ENCODE assay signal across 8 cellular contexts in the genomic region with DNA sequence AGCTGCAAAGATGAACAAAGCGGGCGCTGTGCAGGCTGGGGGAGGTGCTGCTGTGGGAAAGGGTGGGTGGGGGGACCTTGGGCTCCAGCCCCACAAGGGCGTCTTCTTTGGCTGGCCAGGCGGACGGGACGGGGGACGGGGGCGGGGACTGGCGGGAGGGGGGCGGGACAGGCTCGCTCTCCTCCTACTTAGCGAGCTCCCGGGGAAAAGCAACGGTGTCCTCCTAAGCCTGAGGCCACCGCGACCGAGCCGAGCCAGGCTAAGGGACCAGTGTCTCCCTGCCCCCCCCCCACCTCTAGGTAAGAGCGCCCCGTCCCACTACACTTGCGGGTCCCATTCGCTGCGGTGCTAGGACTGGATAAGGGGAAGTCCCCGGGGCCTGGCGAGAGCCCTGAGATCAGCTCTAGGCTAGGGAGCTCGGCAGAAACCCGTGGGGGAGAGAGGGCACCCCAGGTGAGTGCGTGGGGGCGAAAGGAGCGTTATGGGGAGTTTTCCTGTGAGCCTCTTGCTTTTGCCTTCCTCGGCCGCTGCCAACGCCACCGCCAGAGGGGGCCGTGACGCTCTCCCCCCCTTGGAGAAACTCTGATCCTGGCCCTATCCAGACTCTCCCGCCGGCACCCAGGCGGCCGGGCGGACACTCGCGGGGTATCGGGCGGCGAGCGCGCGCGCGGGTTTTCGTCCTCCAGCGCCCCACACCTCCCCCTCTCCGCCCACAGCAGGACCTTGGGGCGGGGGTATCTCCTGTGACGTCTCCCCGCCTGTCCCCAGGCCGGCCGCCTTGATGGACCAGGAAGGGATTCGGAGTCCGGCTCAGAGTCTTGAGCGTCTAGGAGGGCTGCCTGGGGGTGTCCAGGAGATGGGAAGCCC. TPM values are rescaled to one million over a fixed set of nuclear protein-coding genes. Genes with fewer than 3 reads are reported as not detected.
DNase-seq lines count a peak whose midpoint lies in the region; ATAC-seq, FAIRE-seq and TF ChIP-seq lines count a peak whose summit lies in the region.

Gene PHLDB1, plus strand, starts transcription at position 215 of the 867 bp plus-strand sequence. CDS start 6,222 bp downstream, outside the sequence.

- RAD21 ChIA-PET in GM12878 (lab: Charles Lee; ENCODE audit: unreplicated experiment), result interaction anchor here (1.2 kb wide), 1 partner anchor 13 kb away, joined by 4 read pairs; no protein-coding TSS in a partner anchor

- in situ Hi-C loops in IMR-90 (cut with MboI; ENCODE audit: low sequenced_read_pairs), result no loop called here
- in situ Hi-C loops in GM12878 (cut with MboI), result no loop called here

- SMC1A ChIA-PET in GM12878 (lab: Charles Lee; ENCODE audit: uncharacterized antibody, unreplicated experiment), result interaction anchor here (1.6 kb wide), 1 partner anchor 16 kb away, joined by 5 read pairs; no protein-coding TSS in a partner anchor

- FAIRE-seq in GM12878 (lab: Jason Lieb, UNC), result no peak

- H2BK5ac ChIP-seq in IMR-90 (ENCODE audit: low read depth, low read length, poor library complexity, severe bottlenecking), result peak within 1 kb of the TSS; percentile 98

- dilution Hi-C loops in IMR-90 (cut with HindIII; ENCODE audit: low sequenced_read_pairs, unreplicated experiment), result no loop called here

- WGBS in IMR-90 (ENCODE audit: extremely low coverage in 2 of 2, insufficient read length in 1 of 2), 2 experiments, result 0% methylated on average over 11 of the region's 62 CpGs; no CpG with 5 or more reads in 1 of the 2 experiments
- under 1% methylated on average over 42 of the region's 62 CpGs for WGBS in GM12878 (ENCODE audit: insufficient coverage, insufficient replicate concordance, low lambda C conversion rate, missing lambda C conversion rate)

- H3K9me3 ChIP-seq in CD8-positive, alpha-beta memory T cell (ENCODE audit: low read length), result no peaks in the 10 kb centered on the region
- H3K9me3 ChIP-seq in IMR-90 (ENCODE audit: control insufficient read depth, insufficient read depth, low read length) (no peaks in the 10 kb centered on the region), GM12878 (replicated peaks; ENCODE audit: control insufficient read depth, insufficient read depth, low read length) (no peaks in the 10 kb centered on the region)

- no peaks in the 10 kb centered on the region for H3K36me3 ChIP-seq in CD8-positive, alpha-beta memory T cell (ENCODE audit: insufficient read depth, low read length)
- H3K36me3 ChIP-seq in IMR-90 (ENCODE audit: control insufficient read depth, insufficient read depth, low read length) (peaks cover 3% of the 10 kb centered on the region; the same call in 1 of the 2 replicates), GM12878 (ENCODE audit: control insufficient read depth in 2 of 2, insufficient read depth in 2 of 2, low read length in 1 of 2) (no peaks in the 10 kb centered on the region; a peak in 1 of 4 replicates)

- intact Hi-C loops in IMR-90 (cut with micrococcal nuclease) (loop anchor here (1.0 to 5.0 kb wide), 2 partner anchors 11 to 50 kb away; no protein-coding TSS in a partner anchor), GM12878 (cut with micrococcal nuclease; ENCODE audit: unreplicated experiment) (no loop called here)

- peak; percentile 27 to 70 (median 50) for DNase-seq in CD8-positive, alpha-beta memory T cell
- DNase-seq in IMR-90 (peak; percentile 67), GM12878 (ENCODE audit: low read depth, low spot score) (no peak), hepatic stellate cell (ENCODE audit: low spot score) (peak; percentile 81), progenitor cell of endocrine pancreas (ENCODE audit: low spot score, unreplicated experiment) (peak; percentile 40)
- DNase-seq in T-helper 2 cell treated with Interferon-gamma antibody and Interleukin-4, amounts not matched to agents 5 μg/mL and 100 μg/mL, for 36 hours (ENCODE audit: low spot score), result peak; percentile 30

- BruUV-seq in IMR-90 (replicated peaks; lab: Mats Ljungman, UMichigan) (no TSS peak), GM12878 (replicated peaks; lab: Mats Ljungman, UMichigan) (no TSS peak)

- peak within 1 kb of the TSS; percentile 59 for H2BK120ac ChIP-seq in IMR-90 (ENCODE audit: low read depth, low read length)

- H3K4me1 Mint-ChIP-seq in CD8-positive, alpha-beta memory T cell, result peaks cover 21 to 28% (median 23%) of the 10 kb centered on the region in 3 donors
- peaks cover 19% of the 10 kb centered on the region for H3K4me1 Mint-ChIP-seq in T-helper 2 cell treated with Interferon-gamma antibody and Interleukin-4, amounts not matched to agents 5 μg/mL and 100 μg/mL, for 36 hours (ENCODE audit: low read depth)
- peaks cover 43% of the 10 kb centered on the region for H3K4me1 Mint-ChIP-seq in progenitor cell of endocrine pancreas (ENCODE audit: low read depth)

- peak within 1 kb of the TSS; percentile 94 for H3K23ac ChIP-seq in IMR-90 (ENCODE audit: low read depth, low read length)

- peak; percentile 88 for TF ChIP-seq POLR2A in IMR-90 (IDR thresholded peaks at IDR 0.05; ENCODE audit: low read depth, low read length)
- no peak for TF ChIP-seq POLR2A in GM12878 (IDR thresholded peaks at IDR 0.05; ENCODE audit: low read depth, low read length)

- H3K4ac ChIP-seq in IMR-90 (ENCODE audit: low read depth, low read length), result peak within 1 kb of the TSS; percentile 91

- peak within 1 kb of the TSS; percentile 54 to 98 (median 92) for H3K27ac Mint-ChIP-seq in CD8-positive, alpha-beta memory T cell
- H3K27ac Mint-ChIP-seq in T-helper 2 cell treated with Interferon-gamma antibody and Interleukin-4, amounts not matched to agents 5 μg/mL and 100 μg/mL, for 36 hours, result no peak within 1 kb of the TSS
- H3K27ac Mint-ChIP-seq in progenitor cell of endocrine pancreas, result peak within 1 kb of the TSS; percentile 63

- H3K36me3 Mint-ChIP-seq in CD8-positive, alpha-beta memory T cell, result peaks cover 0 to 7% (median 2%) of the 10 kb centered on the region in 3 donors
- peaks cover 4% of the 10 kb centered on the region for H3K36me3 Mint-ChIP-seq in T-helper 2 cell treated with Interferon-gamma antibody and Interleukin-4, amounts not matched to agents 5 μg/mL and 100 μg/mL, for 36 hours (ENCODE audit: low read depth)
- peaks cover 4% of the 10 kb centered on the region for H3K36me3 Mint-ChIP-seq in progenitor cell of endocrine pancreas (ENCODE audit: insufficient read depth)

- peak within 1 kb of the TSS; percentile 72; the same call in 1 of the 3 replicates for H2BK15ac ChIP-seq in IMR-90 (ENCODE audit: low read depth, low read length)

- H3K18ac ChIP-seq in IMR-90 (ENCODE audit: low read depth, low read length), result peak within 1 kb of the TSS; percentile 83

- H3K27ac ChIP-seq in CD8-positive, alpha-beta memory T cell (ENCODE audit: low read depth, low read length), result peak within 1 kb of the TSS; percentile 69
- peak within 1 kb of the TSS; percentile 90 for H3K27ac ChIP-seq in IMR-90 (ENCODE audit: insufficient read depth, low read length)
- H3K27ac ChIP-seq in GM12878 (ENCODE audit: control insufficient read depth, insufficient read depth), result no peak within 1 kb of the TSS

- peak within 1 kb of the TSS; percentile 97 for H2AK9ac ChIP-seq in IMR-90 (replicated peaks; ENCODE audit: low read depth, low read length, poor library complexity)

- H3K27me3 ChIP-seq in CD8-positive, alpha-beta memory T cell (ENCODE audit: insufficient read depth, low read length, poor library complexity, severe bottlenecking), result no peaks in the 10 kb centered on the region
- H3K27me3 ChIP-seq in IMR-90 (ENCODE audit: control insufficient read depth, insufficient read depth, low read length) (no peaks in the 10 kb centered on the region), GM12878 (replicated peaks in 1 of 2; ENCODE audit: control insufficient read depth in 2 of 2, insufficient read depth in 2 of 2, low read length in 1 of 2) (peaks cover 19 to 35% of the 10 kb centered on the region in 2 experiments; a peak in 3 of 4 replicates)

- H3K4me2 ChIP-seq in IMR-90 (ENCODE audit: low read depth, low read length), result peak within 1 kb of the TSS; percentile 91
- H3K4me2 ChIP-seq in GM12878 (ENCODE audit: control insufficient read depth, insufficient read depth), result peak within 1 kb of the TSS; percentile 86

- peak within 1 kb of the TSS; percentile 84 for H4K5ac ChIP-seq in IMR-90 (ENCODE audit: low read depth, low read length)

- peak within 1 kb of the TSS; percentile 76 to 95 (median 83) for H3K4me3 Mint-ChIP-seq in CD8-positive, alpha-beta memory T cell
- H3K4me3 Mint-ChIP-seq in T-helper 2 cell treated with Interferon-gamma antibody and Interleukin-4, amounts not matched to agents 5 μg/mL and 100 μg/mL, for 36 hours, result peak within 1 kb of the TSS; percentile 77
- peak within 1 kb of the TSS; percentile 70 for H3K4me3 Mint-ChIP-seq in progenitor cell of endocrine pancreas (ENCODE audit: low read depth)

- peaks cover 22% of the 10 kb centered on the region for H3K4me1 ChIP-seq in CD8-positive, alpha-beta memory T cell (ENCODE audit: insufficient read depth, low read length)
- H3K4me1 ChIP-seq in IMR-90 (ENCODE audit: control insufficient read depth, insufficient read depth, low read length) (peaks cover 39% of the 10 kb centered on the region), GM12878 (ENCODE audit: control insufficient read depth, insufficient read depth, low read length) (peaks cover 8% of the 10 kb centered on the region)

- peak; percentile 35 for ATAC-seq in IMR-90 (ENCODE audit: low read depth)
- ATAC-seq in GM12878, result peak; percentile 33
- ATAC-seq in GM18861 (IDR thresholded peaks at IDR 0.05; ENCODE audit: unreplicated experiment), result no peak
- no peak for ATAC-seq in HG03097 (IDR thresholded peaks at IDR 0.05; ENCODE audit: low FRiP score, unreplicated experiment)

- peaks cover 0 to 41% of the 10 kb centered on the region in 2 experiments; a peak in 2 of 4 replicates for H3K79me1 ChIP-seq in IMR-90 (ENCODE audit: low read depth in 1 of 2, low read length in 2 of 2)

- peak within 1 kb of the TSS; percentile 87 for H3K56ac ChIP-seq in IMR-90 (ENCODE audit: extremely low read depth, insufficient read depth, low read length)

- peaks cover 17% of the 10 kb centered on the region for H4K20me1 ChIP-seq in IMR-90 (ENCODE audit: insufficient read depth, low read length)
- peaks cover 3% of the 10 kb centered on the region; the same call in 1 of the 2 replicates for H4K20me1 ChIP-seq in GM12878 (ENCODE audit: control insufficient read depth, insufficient read depth)

- no peaks in the 10 kb centered on the region for H3K79me2 ChIP-seq in GM12878 (ENCODE audit: control insufficient read depth, insufficient read depth, low read length)

- peak within 1 kb of the TSS; percentile 85 for H3K14ac ChIP-seq in IMR-90 (replicated peaks; ENCODE audit: low read depth, low read length)

- CTCF ChIA-PET in CD8-positive, alpha-beta memory T cell (lab: Charles Lee), result interaction anchor here (1.2 to 7.7 kb wide), 3 partner anchors 13 to 390 kb away, joined by 3 to 57 read pairs (median 3); partner anchors contain the start of gene CENATAC
- CTCF ChIA-PET in IMR-90 (lab: Yijun Ruan, JAX), result interaction anchor here (0.6 to 0.8 kb wide), 3 partner anchors 11 to 408 kb away, joined by 3 to 4 read pairs (median 3); no protein-coding TSS in a partner anchor
- CTCF ChIA-PET in GM12878 (lab: Yijun Ruan, JAX), result interaction anchor here (1.1 to 2.2 kb wide), 4 partner anchors 8 to 15 kb away, joined by 4 to 22 read pairs (median 8); no protein-coding TSS in a partner anchor

- peak within 1 kb of the TSS; percentile 62 for H3K4me3 ChIP-seq in CD8-positive, alpha-beta memory T cell (ENCODE audit: low read length)
- H3K4me3 ChIP-seq in IMR-90 (ENCODE audit: insufficient read depth, low read depth, low read length), result peak within 1 kb of the TSS; percentile 93
- H3K4me3 ChIP-seq in GM12878, result peak within 1 kb of the TSS; percentile 56; the same call in 1 of the 2 replicates

- TF ChIP-seq CTCF in IMR-90 (conservative IDR thresholded peaks at IDR 0.05; ENCODE audit: low read depth, low read length), result peak; percentile 60
- TF ChIP-seq CTCF in GM12878 (IDR thresholded peaks at IDR 0.05 in 2 of 3, conservative IDR thresholded peaks at IDR 0.05 in 1 of 3; ENCODE audit: control insufficient read depth in 2 of 3, extremely low read depth in 1 of 3, insufficient read depth in 1 of 3, low read depth in 3 of 3, low read length in 3 of 3), result peak; percentile 32 to 41 (median 41); a peak in 5 of 6 replicates
- TF ChIP-seq CTCF in progenitor cell of endocrine pancreas (IDR thresholded peaks at IDR 0.05; ENCODE audit: unreplicated experiment), result peak; percentile 53

- peak within 1 kb of the TSS; percentile 98 for H3K9ac ChIP-seq in IMR-90 (ENCODE audit: low read depth, low read length)
- peak within 1 kb of the TSS; percentile 22; the same call in 1 of the 2 replicates for H3K9ac ChIP-seq in GM12878 (ENCODE audit: control insufficient read depth, insufficient read depth, low read length)

- peak within 1 kb of the TSS; percentile 83 for H4K91ac ChIP-seq in IMR-90 (ENCODE audit: insufficient read depth, low read depth, low read length)

- H2AFZ ChIP-seq in IMR-90 (replicated peaks; ENCODE audit: low read length, poor library complexity) (peak within 1 kb of the TSS; percentile 86), GM12878 (ENCODE audit: control insufficient read depth, low read depth, low read length) (peak within 1 kb of the TSS; percentile 19; the same call in 1 of the 2 replicates)

- H3K9me1 ChIP-seq in IMR-90 (ENCODE audit: insufficient read depth, low read length), result peaks cover 29% of the 10 kb centered on the region

- peak within 1 kb of the TSS; percentile 86 for H2AK5ac ChIP-seq in IMR-90 (ENCODE audit: low read depth, low read length)

- H3K27me3 Mint-ChIP-seq in CD8-positive, alpha-beta memory T cell, result peaks cover 0 to 2% of the 10 kb centered on the region in 2 donors
- H3K27me3 Mint-ChIP-seq in T-helper 2 cell treated with Interferon-gamma antibody and Interleukin-4, amounts not matched to agents 5 μg/mL and 100 μg/mL, for 36 hours (ENCODE audit: low read depth), result peaks cover 42% of the 10 kb centered on the region
- peaks cover 29% of the 10 kb centered on the region for H3K27me3 Mint-ChIP-seq in progenitor cell of endocrine pancreas

- H3K9me3 Mint-ChIP-seq in CD8-positive, alpha-beta memory T cell, result no peaks in the 10 kb centered on the region
- H3K9me3 Mint-ChIP-seq in T-helper 2 cell treated with Interferon-gamma antibody and Interleukin-4, amounts not matched to agents 5 μg/mL and 100 μg/mL, for 36 hours, result no peaks in the 10 kb centered on the region
- no peaks in the 10 kb centered on the region for H3K9me3 Mint-ChIP-seq in progenitor cell of endocrine pancreas (ENCODE audit: low read depth)

- POLR2A ChIA-PET in CD8-positive, alpha-beta memory T cell (lab: Charles Lee), result interaction anchor here (0.6 to 1.0 kb wide), 2 partner anchors 34 to 369 kb away, joined by 3 read pairs; no protein-coding TSS in a partner anchor
- POLR2A ChIA-PET in IMR-90 (lab: Charles Lee; ENCODE audit: unreplicated experiment), result interaction anchor here (0.5 to 3.6 kb wide), 5 partner anchors 12 to 488 kb away, joined by 3 to 36 read pairs (median 4); no protein-coding TSS in a partner anchor
- POLR2A ChIA-PET in GM12878 (lab: Charles Lee), result interaction anchor here (0.5 kb wide), 1 partner anchor 276 kb away, joined by 4 read pairs; the partner anchor contains the start of gene CXCR5

- H2BK20ac ChIP-seq in IMR-90 (ENCODE audit: low read depth, low read length), result peak within 1 kb of the TSS; percentile 28; the same call in 1 of the 2 replicates

- TF ChIP-seq EP300 in GM12878 (IDR thresholded peaks at IDR 0.05; ENCODE audit: borderline replicate concordance in 1 of 2, control insufficient read depth in 1 of 2, low read depth in 2 of 2, low read length in 2 of 2), result no peak

- peak; percentile 37 for TF ChIP-seq RAD21 in IMR-90 (IDR thresholded peaks at IDR 0.05; ENCODE audit: low read length)
- no peak for TF ChIP-seq RAD21 in GM12878 (IDR thresholded peaks at IDR 0.05; ENCODE audit: insufficient read depth, low read depth, low read length)

- H4K8ac ChIP-seq in IMR-90 (ENCODE audit: low read depth in 2 of 2, low read length in 2 of 2), result peak within 1 kb of the TSS; percentile 73 to 87

RNA-seq across cellular contexts. Expression of gene PHLDB1, which starts in this region (rescaled TPM):
- total RNA-seq in CD8-positive, alpha-beta memory T cell, result 1 to 10 TPM; 1.9 to 2.4 TPM
- 0.82 TPM for polyA plus RNA-seq in CD8-positive, alpha-beta memory T cell
- total RNA-seq in IMR-90 (2012; rRNA removed), result 40.0 and 41.7 TPM in 2 replicates
- 90.4 and 96.4 TPM in 2 replicates for polyA plus RNA-seq in IMR-90 (2012; rRNA removed)
- 60.4 and 83.0 TPM in 2 replicates for polyA plus RNA-seq in IMR-90 (2012; cell fraction: cytosol; rRNA removed)
- polyA plus RNA-seq in IMR-90 (2012; cell fraction: nucleus; rRNA removed; ENCODE audit: low replicate concordance), result 350 and 414 TPM in 2 replicates
- total RNA-seq in GM12878 (2013; cell fraction: nucleolus; rRNA removed), result 0.22 and 0.46 TPM in 2 replicates
- total RNA-seq in GM12878 (2014; rRNA removed), result 0.06 TPM in 1 of 2 replicates, not detected in the other
- total RNA-seq in GM12878 (2014; rRNA removed; fragmentation: Illumina TruSeq; extraction: Trizol), result not detected in 2 replicates
- total RNA-seq in GM12878 (2021), result 0.23 and 0.27 TPM in 2 replicates
- not detected for polyA plus RNA-seq in GM12878 (2011; ENCODE audit: low read depth)
- polyA plus RNA-seq in GM12878 (2011; rRNA removed), result 0.19 and 0.20 TPM in 2 replicates
- polyA plus RNA-seq in GM12878 (2011; cell fraction: cytosol; rRNA removed), result 0.06 and 0.12 TPM in 2 replicates
- polyA plus RNA-seq in GM12878 (2011; cell fraction: nucleus; rRNA removed), result 0.35 and 0.52 TPM in 2 replicates
- polyA plus RNA-seq in GM12878 (2012), result 0.08 TPM in 1 of 2 replicates, not detected in the other
- 0.03 TPM in 1 of 2 replicates, not detected in the other for polyA plus RNA-seq in GM12878 (2014; fragmentation: Illumina TruSeq; extraction: Trizol)
- not detected for polyA plus RNA-seq in GM12878 (2014; fragmentation: Nextera tagmentation; extraction: Ambion mirVana)
- polyA plus RNA-seq in GM12878 (2014; rRNA removed), result not detected in 2 replicates
- under 1 TPM; 0.17 to 0.26 TPM for polyA plus RNA-seq in GM12878 (2016; fragmentation: Nextera tagmentation; extraction: Ambion mirVana)
- 0.52 and 0.66 TPM in 2 replicates for polyA minus RNA-seq in GM12878 (2011; rRNA and poly(A)+ RNA removed)
- not detected in 2 replicates for polyA minus RNA-seq in GM12878 (2011; cell fraction: cytosol; rRNA and poly(A)+ RNA removed)
- polyA minus RNA-seq in GM12878 (2011; cell fraction: nucleus; rRNA and poly(A)+ RNA removed), result 0.12 and 0.77 TPM in 2 replicates
- 106 and 110 TPM in 2 replicates for total RNA-seq in progenitor cell of endocrine pancreas

Comparison
In these comparisons a context has a peak if more than half of its experiments do, and no peak if none do; other contexts are left out.
1. RNA of gene PHLDB1 (total RNA-seq): 106 to 110 TPM in progenitor cell of endocrine pancreas and 40.0 to 41.7 TPM in IMR-90; 1.9 to 2.4 TPM in CD8-positive, alpha-beta memory T cell and 0.06 to 0.46 TPM in GM12878; every median in the first group is over 10 times any median in the second.
2. RNA of gene PHLDB1 (polyA plus RNA-seq): 60.4 to 414 TPM in IMR-90; 0.82 TPM in CD8-positive, alpha-beta memory T cell (single experiment) and 0.03 to 0.52 TPM in GM12878; every median in the first group is over 10 times any median in the second.
3. Peak in ATAC-seq, H3K4me3 ChIP-seq, H3K9ac ChIP-seq and H3K4me2 ChIP-seq in GM12878; RNA of the gene not detected or under 1 TPM.
4. Peak in every context shown above with its lines, with median percentiles within 50 percentile points of each other: H3K4me3 ChIP-seq, H3K4me3 Mint-ChIP-seq and CTCF ChIP-seq.